Comparison of ENCODE assay signal across 8 cellular contexts in genomic region chrX:132737743-132738142, GRCh38.
DNase-seq lines count a peak whose midpoint lies in the region; ATAC-seq lines count a peak whose summit lies in the region.

No MANE protein-coding gene starts in this region.

- no peaks in the 10 kb centered on the region for H3K27me3 Mint-ChIP-seq in effector memory CD8-positive, alpha-beta T cell

- peaks cover 17 to 25% of the 10 kb centered on the region in 2 donors for H3K4me1 Mint-ChIP-seq in effector memory CD8-positive, alpha-beta T cell (ENCODE audit: low read depth in 2 of 2)

- DNase-seq in HK-2 (ENCODE audit: unreplicated experiment) (peak; percentile 28), NCI-H146 (lab: John Stamatoyannopoulos, UW) (no peak)
- DNase-seq in activated CD4-positive, alpha-beta T cell treated with anti-CD3 and anti-CD28 coated beads, Interleukin-2, amount 50 U/mL, for 4 hours = peak; percentile 3 to 7
- DNase-seq in effector memory CD8-positive, alpha-beta T cell = peak; percentile 11 to 19 (median 14)
- DNase-seq in stimulated activated CD4-positive, alpha-beta T cell treated with anti-CD3 and anti-CD28 coated beads, TNF-alpha, amount 100 ng/mL, for 48 hours (ENCODE audit: low read depth in 3 of 3) = peak; percentile 2 to 33 (median 18)

- H3K36me3 Mint-ChIP-seq in effector memory CD8-positive, alpha-beta T cell (ENCODE audit: insufficient read depth) = no peaks in the 10 kb centered on the region

- H3K27ac Mint-ChIP-seq in effector memory CD8-positive, alpha-beta T cell = peak overlapping the region; percentile 22 to 38

- H3K4me3 Mint-ChIP-seq in effector memory CD8-positive, alpha-beta T cell = peak overlapping the region in 1 of 2 donors; percentile 27

- H3K9me3 Mint-ChIP-seq in effector memory CD8-positive, alpha-beta T cell = no peaks in the 10 kb centered on the region

- ATAC-seq in effector memory CD8-positive, alpha-beta T cell (replicated peaks) = peak; percentile 90
- no peak for ATAC-seq in HG03159 (IDR thresholded peaks at IDR 0.05; ENCODE audit: unreplicated experiment)
- no peak for ATAC-seq in GM18498 (IDR thresholded peaks at IDR 0.05; ENCODE audit: unreplicated experiment)
- ATAC-seq in HG03095 (IDR thresholded peaks at IDR 0.05; ENCODE audit: unreplicated experiment) = no peak
